ENCODE assay signal across 9 cellular contexts in the genomic region with DNA sequence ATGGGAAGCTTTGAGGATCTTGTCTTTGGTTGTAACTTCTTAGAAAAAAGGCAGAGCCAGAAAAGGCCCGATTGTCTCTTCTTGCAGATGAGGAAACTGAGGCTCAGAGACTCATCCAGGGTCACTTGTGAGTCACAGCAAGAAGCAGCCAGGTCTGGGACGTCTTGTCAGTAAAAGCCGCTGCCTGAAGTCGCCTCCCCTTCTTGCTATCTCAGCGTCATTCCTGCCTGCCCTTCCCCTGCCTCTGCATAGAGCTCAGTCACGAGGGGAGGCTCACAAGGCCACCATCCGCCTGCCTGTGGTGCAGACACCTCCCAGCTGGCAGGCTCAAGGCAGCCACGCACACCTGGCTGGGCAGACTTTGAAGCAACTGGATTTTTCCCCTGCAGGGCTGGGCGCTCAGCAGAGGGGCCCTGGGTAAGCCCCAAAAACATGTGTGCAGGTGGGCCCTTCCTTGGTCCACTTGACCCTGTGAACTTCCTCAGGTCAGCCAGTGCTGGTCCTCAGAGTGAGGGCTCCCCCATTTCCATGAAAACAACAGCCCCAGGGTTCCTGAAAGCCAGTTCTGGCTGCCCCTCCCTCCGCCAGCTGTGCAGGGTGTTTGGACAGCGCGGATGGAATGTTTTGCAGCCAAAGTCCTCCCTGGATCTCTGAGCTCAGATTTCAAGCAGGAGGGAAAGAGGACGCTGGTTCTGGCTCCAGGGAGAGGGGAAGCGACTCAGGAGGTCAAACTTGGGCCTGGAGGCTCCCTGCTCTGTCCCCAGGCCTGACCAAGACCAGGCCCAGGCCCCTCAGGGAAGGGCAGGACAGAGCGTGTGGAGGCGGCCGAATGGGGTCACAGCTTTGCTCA. TPM values are rescaled to one million over a fixed set of nuclear protein-coding genes. Genes with fewer than 3 reads are reported as not detected.
DNase-seq lines count a peak whose midpoint lies in the region; ATAC-seq and TF ChIP-seq lines count a peak whose summit lies in the region.
"Had no signal": no experiment of that assay in that cellular context is flagged by ENCODE, and none has a peak within 500 bp of the region (broad histone marks: within the 10 kb centered on the region; RNA-seq: fewer than 3 reads in every experiment).

No MANE protein-coding gene starts in this region.

- intact Hi-C loops in adrenal gland (cut with DNase I): no loop called here
- intact Hi-C loops in sigmoid colon (cut with DNase I): no loop called here

- H3K27ac ChIP-seq in adrenal gland (peak overlapping the region in 4 of 5 donors; percentile 50 to 93 (median 69)), sigmoid colon (peak overlapping the region; percentile 70 to 85 (median 72))

- 32 to 54% (median 44%) methylated on average over 13 to 17 of the region's 17 CpGs for WGBS in adrenal gland, 4 donors
- WGBS in sigmoid colon, 2 donors: 33 to 48% methylated on average over 17 of the region's 17 CpGs

- peak in 1 of 6 experiments; percentile 4 for TF ChIP-seq CTCF in adrenal gland (IDR thresholded peaks at IDR 0.05)
- no peak for TF ChIP-seq CTCF in sigmoid colon (IDR thresholded peaks at IDR 0.05)

- TF ChIP-seq POLR2A in adrenal gland (IDR thresholded peaks at IDR 0.05) (peak in 1 of 2 donors; percentile 46), sigmoid colon (IDR thresholded peaks at IDR 0.05) (no peak)

- DNase-seq in H7 (peak; percentile 85), adrenal gland (peak; percentile 82 to 93 (median 92)), hepatic stellate cell (ENCODE audit: low spot score) (peak; percentile 74), sigmoid colon (peak; percentile 95), DMS53 (lab: John Stamatoyannopoulos, UW) (no peak)
- no peak for DNase-seq in activated CD8-positive, alpha-beta memory T cell treated with anti-CD3 and anti-CD28 coated beads for 24 hours

- no peaks in the 10 kb centered on the region for H3K9me3 ChIP-seq in adrenal gland (replicated peaks in 1 of 3)
- H3K9me3 ChIP-seq in sigmoid colon: no peaks in the 10 kb centered on the region

- ATAC-seq in GM21515 (IDR thresholded peaks at IDR 0.05; ENCODE audit: unreplicated experiment) (no peak), GM21528 (IDR thresholded peaks at IDR 0.05; ENCODE audit: low FRiP score, unreplicated experiment) (no peak)
- ATAC-seq: naive thymus-derived CD8-positive, alpha-beta T cell had no signal

- H3K4me1 ChIP-seq in adrenal gland (replicated peaks in 1 of 2) (peaks cover 13 to 21% of the 10 kb centered on the region in 2 donors), sigmoid colon (peaks cover 0 to 14% (median 8%) of the 10 kb centered on the region in 4 donors)

- TF ChIP-seq EP300 in sigmoid colon (IDR thresholded peaks at IDR 0.05): no peak

- H3K4me3 ChIP-seq in H7 (ENCODE audit: insufficient read depth, low read depth, low read length) (no peak overlapping the region), adrenal gland (no peak overlapping the region), sigmoid colon (no peak overlapping the region)

- H3K27me3 ChIP-seq in H7 (ENCODE audit: control insufficient read depth, insufficient read depth, low read length) (peaks cover 4% of the 10 kb centered on the region), adrenal gland (no peaks in the 10 kb centered on the region), sigmoid colon (peaks cover 0 to 11% (median 8%) of the 10 kb centered on the region in 3 donors)

- H3K36me3 ChIP-seq in H7 (replicated peaks; ENCODE audit: control insufficient read depth, insufficient read depth, low read length) (no peaks in the 10 kb centered on the region), adrenal gland (replicated peaks in 1 of 2) (no peaks in the 10 kb centered on the region), sigmoid colon (no peaks in the 10 kb centered on the region)

RNA-seq across cellular contexts. Expression of a gene that starts 6.0 kb away (rescaled TPM):
- total RNA-seq in H7 (2014; rRNA removed; shearing (Covaris generic)): 5.8 and 7.2 TPM in 2 replicates
- total RNA-seq in adrenal gland (10 to 100 TPM; 10.9 to 23.7 (median 20.1) TPM), sigmoid colon (10 to 100 TPM; 12.1 to 23.7 (median 19.6) TPM)
- polyA plus RNA-seq in adrenal gland (10 to 100 TPM in 2 of 3 donors, 1 to 10 TPM in 1; 2.7 to 17.4 (median 15.5) TPM), sigmoid colon (10 to 100 TPM in 1 of 3 donors, 1 to 10 TPM in 2; 5.1 to 21.6 (median 7.0) TPM)
- polyA plus RNA-seq: naive thymus-derived CD8-positive, alpha-beta T cell had no signal

RNA-seq across cellular contexts. Expression of a gene that starts 26.8 kb away (rescaled TPM):
- 0.30 and 0.45 TPM in 2 replicates for total RNA-seq in H7 (2014; rRNA removed; shearing (Covaris generic))
- total RNA-seq in adrenal gland (1 to 10 TPM; 2.4 to 5.2 (median 3.9) TPM), sigmoid colon (1 to 10 TPM in 3 of 4 donors, under 1 TPM in 1; 0.83 to 5.3 (median 3.3) TPM)
- polyA plus RNA-seq in adrenal gland (1 to 10 TPM; 1.4 to 6.8 (median 4.8) TPM), sigmoid colon (1 to 10 TPM; 3.2 to 9.6 (median 7.6) TPM)

RNA-seq across cellular contexts. Expression of a gene that starts 32.0 kb away (rescaled TPM):
- 27.1 and 41.3 TPM in 2 replicates for total RNA-seq in H7 (2014; rRNA removed; shearing (Covaris generic))
- total RNA-seq in adrenal gland (100 to 1,000 TPM in 6 of 8 donors, 10 to 100 TPM in 2; 74.5 to 145 (median 112) TPM), sigmoid colon (10 to 100 TPM; 21.1 to 57.9 (median 37.5) TPM)
- polyA plus RNA-seq in adrenal gland (100 to 1,000 TPM in 2 of 3 donors, 10 to 100 TPM in 1; 98.2 to 175 (median 103) TPM), sigmoid colon (10 to 100 TPM in 1 of 3 donors, 1 to 10 TPM in 2; 1.4 to 21.5 (median 3.0) TPM)

RNA-seq across cellular contexts. Expression of a gene that starts 44.0 kb away (rescaled TPM):
- 443 and 463 TPM in 2 replicates for total RNA-seq in H7 (2014; rRNA removed; shearing (Covaris generic))
- total RNA-seq in adrenal gland (1,000 to 10,000 TPM; 1,483 to 5,565 (median 3,595) TPM), sigmoid colon (1,000 to 10,000 TPM; 1,709 to 2,375 (median 1,954) TPM)
- polyA plus RNA-seq in adrenal gland (1,000 to 10,000 TPM; 2,586 to 4,544 (median 2,902) TPM), sigmoid colon (over 10,000 TPM in 2 of 3 donors, 1,000 to 10,000 TPM in 1; 6,007 to 20,022 (median 13,142) TPM)

Comparison
In these comparisons a context has a peak if more than half of its experiments do, and no peak if none do; other contexts are left out.
1. DNase-seq: peak in H7 (single experiment), adrenal gland (7 of 7), hepatic stellate cell (single experiment) and sigmoid colon (single experiment); none in DMS53 (single experiment) and activated CD8-positive, alpha-beta memory T cell treated with anti-CD3 and anti-CD28 coated beads for 24 hours (single experiment).